1 cellular context compared by ENCODE assay signal in genomic region chr9:121556082-121556481, GRCh38.
TF ChIP-seq lines count a peak whose summit lies in the region.

No MANE protein-coding gene starts in this region.

TF ChIP-seq in IMR-90, 13 proteins besides CTCF, POLR2A, EP300 and RAD21 (continued from another document):
- no peak for TF ChIP-seq ELK1 (IDR thresholded peaks at IDR 0.05; ENCODE audit: borderline replicate concordance, low read depth, low read length)
- TF ChIP-seq MXI1 (IDR thresholded peaks at IDR 0.05; ENCODE audit: borderline replicate concordance, low read depth, low read length), result no peak
- TF ChIP-seq, protein P1, sequence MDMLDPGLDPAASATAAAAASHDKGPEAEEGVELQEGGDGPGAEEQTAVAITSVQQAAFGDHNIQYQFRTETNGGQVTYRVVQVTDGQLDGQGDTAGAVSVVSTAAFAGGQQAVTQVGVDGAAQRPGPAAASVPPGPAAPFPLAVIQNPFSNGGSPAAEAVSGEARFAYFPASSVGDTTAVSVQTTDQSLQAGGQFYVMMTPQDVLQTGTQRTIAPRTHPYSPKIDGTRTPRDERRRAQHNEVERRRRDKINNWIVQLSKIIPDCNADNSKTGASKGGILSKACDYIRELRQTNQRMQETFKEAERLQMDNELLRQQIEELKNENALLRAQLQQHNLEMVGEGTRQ (IDR thresholded peaks at IDR 0.05; ENCODE audit: low read depth, low read length), result no peak
- no peak for TF ChIP-seq BHLHE40 (IDR thresholded peaks at IDR 0.05; ENCODE audit: low read depth, low read length)
